18 cellular contexts compared by ENCODE assay signal in the genomic region with DNA sequence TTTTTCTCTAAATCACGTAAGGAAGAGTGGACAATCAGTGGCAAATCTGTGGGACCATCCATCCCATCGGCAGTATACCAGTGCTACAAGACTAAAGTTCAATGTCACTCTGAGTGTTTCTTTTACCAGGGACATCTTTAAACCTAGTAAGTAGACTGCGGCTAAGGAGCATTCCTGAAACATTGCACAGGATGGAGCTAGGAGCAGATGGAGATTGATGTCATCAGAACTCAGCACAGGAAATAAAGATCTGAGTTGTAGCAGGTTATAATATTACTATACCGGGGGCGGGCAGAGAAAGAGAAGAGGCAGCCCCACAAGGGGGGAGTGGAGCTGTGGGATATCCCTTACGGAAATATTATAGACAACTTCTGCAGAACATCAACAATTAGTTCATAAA.
DNase-seq lines count a peak whose midpoint lies in the region; ATAC-seq, FAIRE-seq and TF ChIP-seq lines count a peak whose summit lies in the region.
"Had no signal": no experiment of that assay in that cellular context is flagged by ENCODE, and none has a peak within 500 bp of the region (broad histone marks: within the 10 kb centered on the region; RNA-seq: fewer than 3 reads in every experiment).

No MANE protein-coding gene starts in this region.

- H3K36me3 ChIP-seq in osteoblast (ENCODE audit: insufficient read depth, low read length) (no peaks in the 10 kb centered on the region), vagina (no peaks in the 10 kb centered on the region)

- no peak for ATAC-seq in HG03439 (IDR thresholded peaks at IDR 0.05; ENCODE audit: unreplicated experiment)

- no peaks in the 10 kb centered on the region for H3K36me3 Mint-ChIP-seq in activated naive CD4-positive, alpha-beta T cell treated with anti-CD3 and anti-CD28 coated beads, Interleukin-2, amount 50 U/mL, for 24 hours
- H3K36me3 Mint-ChIP-seq: CD4-positive, alpha-beta memory T cell had no signal

- no peaks in the 10 kb centered on the region for H3K27me3 ChIP-seq in osteoblast (ENCODE audit: insufficient read depth, low read length)
- H3K27me3 ChIP-seq in vagina: no peaks in the 10 kb centered on the region

- H3K4me2 ChIP-seq in osteoblast (ENCODE audit: insufficient read depth, low read length): peak overlapping the region; percentile 41
- H3K4me2 ChIP-seq: PC-9 had no signal

- no peaks in the 10 kb centered on the region for H3K9me3 Mint-ChIP-seq in activated naive CD4-positive, alpha-beta T cell treated with anti-CD3 and anti-CD28 coated beads, Interleukin-2, amount 50 U/mL, for 24 hours
- H3K9me3 Mint-ChIP-seq: CD4-positive, alpha-beta memory T cell had no signal

- H3K27ac ChIP-seq in osteoblast (ENCODE audit: low read depth, low read length) (peak overlapping the region; percentile 91), vagina (no peak overlapping the region)
- H3K27ac ChIP-seq: PC-9 had no signal

- TF ChIP-seq CTCF in osteoblast (IDR thresholded peaks at IDR 0.05; ENCODE audit: extremely low read depth, low read depth, low read length) (no peak), vagina (IDR thresholded peaks at IDR 0.05) (no peak)

- H3K9me3 ChIP-seq in osteoblast (ENCODE audit: low read depth, low read length) (no peaks in the 10 kb centered on the region), vagina (no peaks in the 10 kb centered on the region)

- no peaks in the 10 kb centered on the region for H3K4me1 Mint-ChIP-seq in activated naive CD4-positive, alpha-beta T cell treated with anti-CD3 and anti-CD28 coated beads, Interleukin-2, amount 50 U/mL, for 24 hours
- H3K4me1 Mint-ChIP-seq: CD4-positive, alpha-beta memory T cell had no signal

- intact Hi-C loops in vagina (cut with DNase I): no loop called here

- no peak for DNase-seq in activated naive CD4-positive, alpha-beta T cell treated with anti-CD3 and anti-CD28 coated beads, Interleukin-2, amount 50 U/mL, for 16 hours
- DNase-seq in HTR-8/SVneo (ENCODE audit: insufficient read length, low spot score) (peak; percentile 34), dermis blood vessel endothelial cell (peak; percentile 25), osteoblast (ENCODE audit: insufficient read length, low spot score, missing footprints) (peak; percentile 14), vagina (ENCODE audit: extremely low spot score in 2 of 2) (no peak), medulla oblongata (ENCODE audit: extremely low spot score) (no peak)
- DNase-seq: 8988T; CD4-positive, alpha-beta memory T cell; DND-41; Karpas-422; NCI-H1105; NCI-H1694; NCI-H2227 treated with DMSO at 0.1 percent for 48 hours; NCI-H524 had no signal

- peaks cover 64% of the 10 kb centered on the region for H3K4me1 ChIP-seq in osteoblast (ENCODE audit: insufficient read depth, low read length)
- peaks cover 9% of the 10 kb centered on the region for H3K4me1 ChIP-seq in vagina

- no peaks in the 10 kb centered on the region for H4K20me1 ChIP-seq in osteoblast (ENCODE audit: insufficient read depth, low read length)

- TF ChIP-seq POLR2A in vagina (IDR thresholded peaks at IDR 0.05): no peak

- H3K4me3 ChIP-seq in osteoblast (ENCODE audit: insufficient read depth, low read length) (no peak overlapping the region), vagina (no peak overlapping the region)
- H3K4me3 ChIP-seq: PC-9 had no signal

- H3K27ac Mint-ChIP-seq in activated naive CD4-positive, alpha-beta T cell treated with anti-CD3 and anti-CD28 coated beads, Interleukin-2, amount 50 U/mL, for 24 hours: peak overlapping the region; percentile 9
- H3K27ac Mint-ChIP-seq: CD4-positive, alpha-beta memory T cell had no signal

- no peak overlapping the region for H2AFZ ChIP-seq in osteoblast (ENCODE audit: low read length)
- H2AFZ ChIP-seq: PC-9 had no signal

- FAIRE-seq in HTR-8/SVneo (lab: Jason Lieb, UNC): no peak
- FAIRE-seq: H1 had no signal

- H3K79me2 ChIP-seq in osteoblast (ENCODE audit: insufficient read depth, low read length): peaks cover 86% of the 10 kb centered on the region

- no peaks in the 10 kb centered on the region for H3K27me3 Mint-ChIP-seq in activated naive CD4-positive, alpha-beta T cell treated with anti-CD3 and anti-CD28 coated beads, Interleukin-2, amount 50 U/mL, for 24 hours

- no peak overlapping the region for H3K4me3 Mint-ChIP-seq in activated naive CD4-positive, alpha-beta T cell treated with anti-CD3 and anti-CD28 coated beads, Interleukin-2, amount 50 U/mL, for 24 hours
- H3K4me3 Mint-ChIP-seq: CD4-positive, alpha-beta memory T cell had no signal

Comparison
In these comparisons a context has a peak if more than half of its experiments do, and no peak if none do; other contexts are left out.
1. DNase-seq: peak in HTR-8/SVneo (single experiment), dermis blood vessel endothelial cell (single experiment) and osteoblast (single experiment); none in activated naive CD4-positive, alpha-beta T cell treated with anti-CD3 and anti-CD28 coated beads, Interleukin-2, amount 50 U/mL, for 16 hours (single experiment), vagina (0 of 2) and medulla oblongata (single experiment).